Comparison of ENCODE assay signal across 25 cellular contexts in genomic region chr21:42680429-42680828, GRCh38. TPM values are rescaled to one million over a fixed set of nuclear protein-coding genes. Genes with fewer than 3 reads are reported as not detected.
"Had no signal": no experiment of that assay in that cellular context is flagged by ENCODE, and none has a peak within 500 bp of the region (broad histone marks: within the 10 kb centered on the region; RNA-seq: fewer than 3 reads in every experiment).

No MANE protein-coding gene starts in this region.

- H3K36me3 ChIP-seq: left ventricle myocardium inferior, pancreas, prostate gland, suprapubic skin, thoracic aorta, tibial artery, uterus had no signal

- H3K36me3 Mint-ChIP-seq: immature natural killer cell; memory B cell; natural killer cell treated with Interleukin-12 subunit alpha and Interleukin-12 subunit beta and Interleukin-15 and Interleukin-18, amount 100 ng/mL, for 72 hours; stimulated activated memory B cell treated with anti-CD40 and anti-IgM and Interleukin-4, amounts not matched to agents 10 μg/mL and 1 μg/mL and 100 μg/mL, for 72 hours had no signal

- H3K27me3 ChIP-seq: pancreas, uterus had no signal

- H3K27ac ChIP-seq: left ventricle myocardium inferior, pancreas, skin epidermis, stomach, suprapubic skin, thoracic aorta, tibial artery, uterus had no signal

- DNase-seq: hypothalamus; immature natural killer cell; left ventricle myocardium inferior; midbrain; nucleus accumbens; retina; stimulated activated CD4-positive, alpha-beta T cell treated with anti-CD3 and anti-CD28 coated beads, Interleukin-4, amount 100 ng/mL, for 24 hours; stimulated activated naive CD8-positive, alpha-beta T cell treated with anti-CD3 and anti-CD28 coated beads, Interleukin-15, Interleukin-2, amounts not matched to agents 100 U/mL and 50 U/mL, for 24 hours; stomach; tibial artery; uterus had no signal

- H3K27ac Mint-ChIP-seq: memory B cell; natural killer cell treated with Interleukin-12 subunit alpha and Interleukin-12 subunit beta and Interleukin-15 and Interleukin-18, amount 100 ng/mL, for 72 hours; stimulated activated memory B cell treated with anti-CD40 and anti-IgM and Interleukin-4, amounts not matched to agents 10 μg/mL and 1 μg/mL and 100 μg/mL, for 72 hours; type B pancreatic cell had no signal

- H3K9me3 Mint-ChIP-seq: immature natural killer cell; memory B cell; natural killer cell treated with Interleukin-12 subunit alpha and Interleukin-12 subunit beta and Interleukin-15 and Interleukin-18, amount 100 ng/mL, for 72 hours; stimulated activated memory B cell treated with anti-CD40 and anti-IgM and Interleukin-4, amounts not matched to agents 10 μg/mL and 1 μg/mL and 100 μg/mL, for 72 hours; type B pancreatic cell had no signal

- H3K4me1 ChIP-seq: pancreas, uterus had no signal

- H3K4me3 ChIP-seq: left ventricle myocardium inferior, lung, mucosa of descending colon, pancreas, prostate gland, skin epidermis, stomach, suprapubic skin, thoracic aorta, tibial artery, uterus had no signal

- H3K4me3 Mint-ChIP-seq: memory B cell; stimulated activated memory B cell treated with anti-CD40 and anti-IgM and Interleukin-4, amounts not matched to agents 10 μg/mL and 1 μg/mL and 100 μg/mL, for 72 hours; type B pancreatic cell had no signal

- H3K9me3 ChIP-seq: left ventricle myocardium inferior, mucosa of descending colon, pancreas, prostate gland, stomach, suprapubic skin, thoracic aorta, tibial artery, uterus had no signal

- ATAC-seq: mucosa of descending colon; pancreas; right cardiac atrium; sciatic nerve; stimulated activated memory B cell treated with anti-CD40 and anti-IgM and Interleukin-4, amounts not matched to agents 10 μg/mL and 1 μg/mL and 100 μg/mL, for 72 hours; stimulated activated naive CD8-positive, alpha-beta T cell treated with anti-CD3 and anti-CD28 coated beads, Interleukin-15, Interleukin-2, amounts not matched to agents 100 U/mL and 50 U/mL, for 24 hours had no signal

RNA-seq across cellular contexts. Expression of gene PDE9A, which starts 27.0 kb away (rescaled TPM):
- total RNA-seq: myocyte had no signal
